8 cellular contexts compared by ENCODE assay signal in the genomic region with DNA sequence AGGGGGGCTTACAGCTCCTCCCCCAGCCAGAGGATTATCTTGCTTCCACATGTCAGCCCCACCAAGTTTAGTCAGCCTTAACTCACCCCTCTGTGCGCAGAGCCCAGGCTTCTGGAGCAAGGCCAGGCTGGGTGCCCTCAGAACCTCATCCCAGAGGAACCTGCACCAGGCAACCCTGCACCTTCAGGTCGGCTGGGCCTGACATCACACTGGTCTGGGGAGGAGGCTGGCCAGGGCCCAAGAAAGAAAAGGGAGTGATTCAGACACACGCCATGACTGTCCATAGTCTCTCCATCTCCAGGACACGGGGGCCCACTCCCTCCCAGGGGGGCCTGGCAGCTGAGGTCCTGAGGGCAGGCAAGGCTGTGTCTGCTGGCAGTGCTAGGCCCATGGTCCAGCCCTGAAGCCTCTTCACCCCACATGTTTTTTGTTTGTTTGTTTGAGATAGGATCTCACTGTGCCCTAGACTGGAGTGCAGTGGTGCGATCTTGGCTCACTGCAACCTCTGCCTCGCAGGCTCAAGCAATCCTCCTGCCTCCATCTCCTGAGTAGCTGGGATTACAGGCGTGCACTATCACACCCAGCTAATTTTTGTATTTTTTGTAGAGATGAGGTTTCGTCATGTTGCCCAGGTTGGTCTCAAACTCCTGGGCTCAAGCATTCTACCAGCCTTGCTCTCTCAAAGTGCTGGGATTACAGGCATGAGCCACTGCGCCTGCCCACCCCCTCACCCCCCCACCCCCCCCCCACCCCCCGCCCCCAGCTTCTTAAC. TPM values are rescaled to one million over a fixed set of nuclear protein-coding genes. Genes with fewer than 3 reads are reported as not detected.
DNase-seq lines count a peak whose midpoint lies in the region; ATAC-seq and TF ChIP-seq lines count a peak whose summit lies in the region.

No MANE protein-coding gene starts in this region.

- no peak overlapping the region for H2BK120ac ChIP-seq in H9 (ENCODE audit: low read depth, low read length, poor library complexity, severe bottlenecking)

- H3K4me3 ChIP-seq in fibroblast of mammary gland (ENCODE audit: control insufficient read depth, low read depth, low read length) (no peak overlapping the region), sigmoid colon (peak overlapping the region in 2 of 4 donors; percentile 75 to 82)

- WGBS in H9 (ENCODE audit: extremely low coverage, insufficient read length, low lambda C conversion rate) = no CpG with 5 or more reads among the region's 10 CpGs
- 69 to 75% methylated on average over 10 of the region's 10 CpGs for WGBS in sigmoid colon, 2 donors

- H3K9me3 Mint-ChIP-seq in H9 = no peaks in the 10 kb centered on the region

- H3K36me3 Mint-ChIP-seq in H9 (ENCODE audit: insufficient read depth in 1 of 3, low read depth in 3 of 3) = peaks cover 0 to 2% (median 0%) of the 10 kb centered on the region in 3 experiments; a peak in 1 of 7 replicates

- no peak for ATAC-seq in HG03095 (IDR thresholded peaks at IDR 0.05; ENCODE audit: unreplicated experiment)
- ATAC-seq in GM21717 (IDR thresholded peaks at IDR 0.05; ENCODE audit: unreplicated experiment) = no peak

- H3K4ac ChIP-seq in H9 (ENCODE audit: low read depth, low read length) = no peak overlapping the region

- peaks cover 5% of the 10 kb centered on the region; the same call in 1 of the 2 replicates for H3K79me2 ChIP-seq in H9 (ENCODE audit: insufficient read depth, low read length)

- no peaks in the 10 kb centered on the region for H3K36me3 ChIP-seq in sigmoid colon

- no peak overlapping the region for H3K4me2 ChIP-seq in H9 (ENCODE audit: insufficient read depth, insufficient read length, low read length)

- H3K56ac ChIP-seq in H9 (ENCODE audit: insufficient read length, low read depth, low read length) = no peak overlapping the region

- TF ChIP-seq CTCF in H9 (conservative IDR thresholded peaks at IDR 0.05) (no peak), fibroblast of mammary gland (conservative IDR thresholded peaks at IDR 0.05; ENCODE audit: control insufficient read depth, insufficient read depth, low read depth, low read length) (no peak), sigmoid colon (IDR thresholded peaks at IDR 0.05) (no peak)

- H3K23ac ChIP-seq in H9 (ENCODE audit: insufficient read length, low read depth, low read length) = no peak overlapping the region

- no peak overlapping the region for H2AFZ ChIP-seq in H9 (ENCODE audit: low read length)

- no peak overlapping the region for H3T11ph ChIP-seq in H9 (ENCODE audit: low read length)

- TF ChIP-seq EP300 in sigmoid colon (IDR thresholded peaks at IDR 0.05) = no peak

- H4K91ac ChIP-seq in H9 (ENCODE audit: insufficient read length, low read depth, low read length) = no peak overlapping the region

- no peak overlapping the region for H4K5ac ChIP-seq in H9 (ENCODE audit: insufficient read length, low read depth, low read length)

- H3K27me3 Mint-ChIP-seq in H9 (ENCODE audit: low read depth) = peaks cover 5% of the 10 kb centered on the region

- TF ChIP-seq POLR2A in sigmoid colon (IDR thresholded peaks at IDR 0.05) = no peak

- no peak overlapping the region for H3K9ac ChIP-seq in H9 (ENCODE audit: extremely low read depth, insufficient read length, low read length)

- no peak overlapping the region for H2BK15ac ChIP-seq in H9 (ENCODE audit: low read depth, low read length)

- peak overlapping the region; percentile 67 to 82; a peak in 2 of 5 replicates for H3K4me3 Mint-ChIP-seq in H9

- H3K18ac ChIP-seq in H9 (ENCODE audit: insufficient read length, low read depth, low read length) = no peak overlapping the region

- H3K79me1 ChIP-seq in H9 (ENCODE audit: insufficient read depth, low read depth, low read length, poor library complexity, severe bottlenecking) = peaks cover 3% of the 10 kb centered on the region

- peaks cover 38 to 49% of the 10 kb centered on the region in 2 experiments for H3K4me1 Mint-ChIP-seq in H9

- no peak overlapping the region for H2AK5ac ChIP-seq in H9 (ENCODE audit: insufficient read length, low read length)

- no peak overlapping the region for H2BK12ac ChIP-seq in H9 (ENCODE audit: insufficient read length, low read depth, low read length)

- DNase-seq in H9 = no peak
- DNase-seq in T1000 (lab: John Stamatoyannopoulos, UW) = peak; percentile 58
- DNase-seq in fibroblast of mammary gland (ENCODE audit: low read depth) = peak; percentile 76
- DNase-seq in sigmoid colon = peak; percentile 77
- DNase-seq in NCI-H1105 (lab: John Stamatoyannopoulos, UW) = no peak
- DNase-seq in NOMO-1 treated with dmso at 0.1 percent for 144 hours (lab: John Stamatoyannopoulos, UW; ENCODE audit: unreplicated experiment) = no peak

- peak overlapping the region in 1 of 3 experiments; percentile 65; a peak in 1 of 7 replicates for H3K27ac Mint-ChIP-seq in H9

- no peaks in the 10 kb centered on the region for H4K20me1 ChIP-seq in H9 (ENCODE audit: control insufficient read depth, insufficient read depth, insufficient read length)

- H3K14ac ChIP-seq in H9 (ENCODE audit: insufficient read depth, low read length) = no peak overlapping the region; the same call in 1 of the 2 replicates

- intact Hi-C loops in sigmoid colon (cut with DNase I) = loop anchor here (2.0 kb wide), 1 partner anchor 18 kb away; no protein-coding TSS in a partner anchor

- H3K27me3 ChIP-seq in H9 (ENCODE audit: insufficient read depth, low read length) = no peaks in the 10 kb centered on the region
- no peaks in the 10 kb centered on the region for H3K27me3 ChIP-seq in sigmoid colon

- no peak overlapping the region for H3K27ac ChIP-seq in H9 (ENCODE audit: insufficient read length, low read depth, low read length)
- peak overlapping the region; percentile 90 to 95 (median 93) for H3K27ac ChIP-seq in sigmoid colon

- peaks cover 15% of the 10 kb centered on the region for H3K23me2 ChIP-seq in H9 (ENCODE audit: insufficient read length, low read depth, low read length, poor library complexity, severe bottlenecking)

- H4K8ac ChIP-seq in H9 (replicated peaks; ENCODE audit: insufficient read length, low read depth, low read length) = no peak overlapping the region

- peaks cover 3% of the 10 kb centered on the region for H3K4me1 ChIP-seq in H9 (ENCODE audit: insufficient read depth, low read length)
- H3K4me1 ChIP-seq in sigmoid colon = peaks cover 0 to 64% (median 51%) of the 10 kb centered on the region in 4 donors

- no peaks in the 10 kb centered on the region for H3K9me3 ChIP-seq in H9 (ENCODE audit: control insufficient read depth, low read depth, low read length)
- H3K9me3 ChIP-seq in sigmoid colon = no peaks in the 10 kb centered on the region

- no peak overlapping the region for H2BK20ac ChIP-seq in H9 (ENCODE audit: low read depth, low read length, poor library complexity, severe bottlenecking)

- H2BK5ac ChIP-seq in H9 (ENCODE audit: insufficient read length, low read length) = no peak overlapping the region

RNA-seq across cellular contexts. Expression of a gene that starts 11.1 kb away (rescaled TPM):
- total RNA-seq in H9 (2021) = 34.5 and 35.3 TPM in 2 replicates
- total RNA-seq in sigmoid colon = 10 to 100 TPM; 12.5 to 41.0 (median 18.1) TPM
- 10 to 100 TPM in 2 of 3 donors, 1 to 10 TPM in 1; 8.4 to 44.0 (median 17.1) TPM for polyA plus RNA-seq in sigmoid colon

Comparison
In these comparisons a context has a peak if more than half of its experiments do, and no peak if none do; other contexts are left out.
1. DNase-seq: peak in T1000 (single experiment), fibroblast of mammary gland (single experiment) and sigmoid colon (single experiment); none in H9 (single experiment), NCI-H1105 (single experiment) and NOMO-1 treated with dmso at 0.1 percent for 144 hours (single experiment).